In the genomic region with DNA sequence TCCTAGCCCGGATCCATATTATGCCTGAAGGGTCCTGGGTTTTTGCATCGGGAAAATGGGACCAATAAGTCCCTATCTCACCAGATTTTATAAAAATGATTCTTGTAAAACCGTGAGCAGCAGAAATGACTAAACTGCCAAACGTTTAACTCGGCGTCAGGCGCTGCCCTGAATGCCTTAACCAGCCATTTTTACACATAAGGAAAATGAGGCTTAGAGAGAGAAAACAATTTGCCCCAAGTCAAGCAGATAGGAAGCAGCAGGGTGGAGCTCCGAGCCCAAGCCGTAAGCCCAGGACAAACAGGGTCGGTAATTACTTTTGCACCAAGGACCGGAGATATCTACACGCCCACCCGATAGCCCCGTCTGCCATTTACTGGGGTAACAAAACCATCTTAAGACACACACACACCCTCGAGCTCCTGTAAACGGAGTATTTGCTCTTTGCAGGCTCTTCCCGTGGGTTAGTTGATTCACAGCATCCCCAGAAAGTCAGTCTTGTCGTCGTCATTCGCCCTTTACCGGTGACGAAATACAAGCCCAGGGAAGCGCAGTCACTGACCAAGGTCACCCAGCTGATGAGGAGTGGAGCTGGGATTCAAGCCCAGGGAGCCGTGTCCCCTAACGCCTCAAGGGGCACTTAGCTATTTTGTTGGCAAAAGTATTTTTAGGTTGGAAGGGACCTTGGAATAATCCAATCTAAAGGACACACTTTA, we compare ENCODE assay signal across 8 cellular contexts. TPM values are rescaled to one million over a fixed set of nuclear protein-coding genes. Genes with fewer than 3 reads are reported as not detected.
A peak's percentile ranks its signal among the peaks of the same experiment; 100 is the strongest.
DNase-seq lines count a peak whose midpoint lies in the region; ATAC-seq and TF ChIP-seq lines count a peak whose summit lies in the region.

No MANE protein-coding gene starts in this region.

- TF ChIP-seq CTCF in GM12865 (IDR thresholded peaks at IDR 0.05; ENCODE audit: insufficient read depth, low read depth, low read length, missing control alignments) (no peak), RWPE1 (conservative IDR thresholded peaks at IDR 0.05; ENCODE audit: low read depth) (no peak)

- H3K36me3 ChIP-seq in duodenal mucosa (ENCODE audit: control insufficient read depth in 1 of 2, insufficient read depth in 2 of 2, low read length in 2 of 2) (peaks cover 6 to 16% of the 10 kb centered on the region in 2 donors), muscle layer of duodenum (ENCODE audit: control insufficient read depth in 1 of 2, insufficient read depth in 2 of 2, low read length in 2 of 2) (peaks cover 5 to 20% of the 10 kb centered on the region in 2 donors)

- peak; percentile 46 for DNase-seq in A172 (ENCODE audit: low spot score)
- DNase-seq in GM12865 (ENCODE audit: low read depth): peak; percentile 26
- no peak for DNase-seq in RWPE1 (ENCODE audit: low spot score)
- DNase-seq in ecto neural progenitor cell (ENCODE audit: low spot score): no peak

- H3K27me3 ChIP-seq in duodenal mucosa (ENCODE audit: control insufficient read depth in 1 of 2, insufficient read depth in 2 of 2, low read length in 2 of 2): no peaks in the 10 kb centered on the region
- no peaks in the 10 kb centered on the region for H3K27me3 ChIP-seq in muscle layer of duodenum (ENCODE audit: low read depth, low read length)

- H3K4me3 ChIP-seq in GM12865 (ENCODE audit: low read depth, low read length) (peak overlapping the region; percentile 81), duodenal mucosa (ENCODE audit: low read depth in 1 of 2, low read length in 2 of 2) (peak overlapping the region; percentile 93 to 96), muscle layer of duodenum (ENCODE audit: low read depth in 1 of 2, low read length in 2 of 2) (peak overlapping the region; percentile 71 to 85)

- POLR2A ChIA-PET in RWPE1 (lab: Yijun Ruan, JAX; ENCODE audit: low non-redundant PET): interaction anchor here (0.5 to 1.7 kb wide), 5 partner anchors 10 to 18 kb away, joined by 3 to 12 read pairs (median 6); a partner anchor contains a TSS

- H3K27ac ChIP-seq in RWPE1: peak overlapping the region; percentile 87
- peak overlapping the region; percentile 74 for H3K27ac ChIP-seq in duodenal mucosa (ENCODE audit: low read depth, low read length)
- peak overlapping the region; percentile 97 for H3K27ac ChIP-seq in muscle layer of duodenum (ENCODE audit: low read length)

- peak overlapping the region; percentile 93 to 96 for H3K9ac ChIP-seq in duodenal mucosa (ENCODE audit: low read depth in 1 of 2, low read length in 2 of 2)

- ATAC-seq in GM21528 (IDR thresholded peaks at IDR 0.05; ENCODE audit: low FRiP score, unreplicated experiment): no peak
- no peak for ATAC-seq in HG02885 (IDR thresholded peaks at IDR 0.05; ENCODE audit: poor library complexity, unreplicated experiment)

- CTCF ChIA-PET in RWPE1 (lab: Yijun Ruan, JAX): interaction anchor here (1.1 to 1.6 kb wide), 2 partner anchors 15 to 25 kb away, joined by 3 to 6 read pairs; no protein-coding TSS in a partner anchor

- H3K4me1 ChIP-seq in duodenal mucosa (ENCODE audit: control insufficient read depth in 1 of 2, insufficient read depth in 2 of 2, low read length in 2 of 2) (peaks cover 8 to 18% of the 10 kb centered on the region in 2 donors), muscle layer of duodenum (ENCODE audit: control insufficient read depth in 1 of 2, insufficient read depth in 2 of 2, low read length in 2 of 2) (peaks cover 5 to 12% of the 10 kb centered on the region in 2 donors)

- H3K9me3 ChIP-seq in duodenal mucosa (ENCODE audit: control insufficient read depth in 1 of 2, low read length in 2 of 2): no peaks in the 10 kb centered on the region
- no peaks in the 10 kb centered on the region for H3K9me3 ChIP-seq in muscle layer of duodenum (ENCODE audit: control insufficient read depth in 1 of 2, low read length in 2 of 2)

RNA-seq across cellular contexts. Expression of a gene that starts 16.0 kb away (rescaled TPM):
- 19.2 and 26.9 TPM in 2 replicates for total RNA-seq in A172 (2014; rRNA removed; shearing (Covaris generic))

RNA-seq across cellular contexts. Expression of a gene that starts 25.9 kb away (rescaled TPM):
- total RNA-seq in A172 (2014; rRNA removed; shearing (Covaris generic)): 222 and 261 TPM in 2 replicates

RNA-seq across cellular contexts. Expression of a gene that starts 46.9 kb away (rescaled TPM):
- 4.5 and 6.8 TPM in 2 replicates for total RNA-seq in A172 (2014; rRNA removed; shearing (Covaris generic))

Comparison
In these comparisons a context has a peak if more than half of its experiments do, and no peak if none do; other contexts are left out.
1. DNase-seq: peak in A172 (single experiment) and GM12865 (single experiment); none in RWPE1 (single experiment) and ecto neural progenitor cell (single experiment).
2. Peak in every context shown above with its lines, with median percentiles within 50 percentile points of each other: H3K4me3 ChIP-seq and H3K27ac ChIP-seq.